19 cellular contexts compared by ENCODE assay signal in genomic region chr2:160512484-160512883, GRCh38.
"Had no signal": no experiment of that assay in that cellular context is flagged by ENCODE, and none has a peak within 500 bp of the region (broad histone marks: within the 10 kb centered on the region; RNA-seq: fewer than 3 reads in every experiment).

No MANE protein-coding gene starts in this region.

- H3K4me3 ChIP-seq: suprapubic skin, upper lobe of left lung had no signal

- H3K36me3 Mint-ChIP-seq: natural killer cell treated with Interleukin-12 subunit alpha and Interleukin-12 subunit beta and Interleukin-15 and Interleukin-18, amount 100 ng/mL, for 72 hours had no signal

- DNase-seq: activated CD4-positive, alpha-beta T cell treated with anti-CD3 and anti-CD28 coated beads for 1 hour; activated CD8-positive, alpha-beta memory T cell treated with anti-CD3 and anti-CD28 coated beads, Interleukin-2, amount 50 U/mL, for 48 hours; activated gamma-delta T cell treated with Interleukin-2 at 50 U/mL for 16 hours; activated naive CD8-positive, alpha-beta T cell treated with anti-CD3 and anti-CD28 coated beads, Interleukin-2, amount 10 ng/mL, durations not matched to agents 7 days and 5 days; activated T-cell treated with anti-CD3 and anti-CD28 coated beads, Interleukin-2, amount 50 U/mL, for 72 hours; anterior cingulate cortex; brain microvascular endothelial cell; cerebellar nuclear complex; effector memory CD4-positive, alpha-beta T cell; foreskin fibroblast; nucleus accumbens; posterior cingulate gyrus; retina; stimulated activated CD4-positive, alpha-beta T cell treated with anti-CD3 and anti-CD28 coated beads, Interleukin-4, amount 100 ng/mL, for 24 hours; stimulated activated naive CD4-positive, alpha-beta T cell treated with Interleukin-2 at 50 U/mL for 16 hours; upper lobe of left lung had no signal

- H3K27ac Mint-ChIP-seq: activated naive CD8-positive, alpha-beta T cell treated with anti-CD3 and anti-CD28 coated beads, Interleukin-2, amount 10 ng/mL, durations not matched to agents 7 days and 5 days; activated T-cell treated with anti-CD3 and anti-CD28 coated beads, Interleukin-2, amount 50 U/mL, for 72 hours; dendritic cell treated with granulocyte-macrophage colony-stimulating factor and Interleukin-4, amounts not matched to agents 40 ng/mL and 50 ng/mL, for 4 days; natural killer cell treated with Interleukin-12 subunit alpha and Interleukin-12 subunit beta and Interleukin-15 and Interleukin-18, amount 100 ng/mL, for 72 hours had no signal

- H3K27me3 ChIP-seq: brain microvascular endothelial cell, suprapubic skin, upper lobe of left lung had no signal

- ATAC-seq: activated T-cell treated with anti-CD3 and anti-CD28 coated beads, Interleukin-2, amount 50 U/mL, for 72 hours; natural killer cell treated with Interleukin-12 subunit alpha and Interleukin-12 subunit beta and Interleukin-15 and Interleukin-18, amount 100 ng/mL, for 72 hours had no signal

- H3K4me3 Mint-ChIP-seq: activated naive CD8-positive, alpha-beta T cell treated with anti-CD3 and anti-CD28 coated beads, Interleukin-2, amount 10 ng/mL, durations not matched to agents 7 days and 5 days; activated T-cell treated with anti-CD3 and anti-CD28 coated beads, Interleukin-2, amount 50 U/mL, for 72 hours; dendritic cell treated with granulocyte-macrophage colony-stimulating factor and Interleukin-4, amounts not matched to agents 40 ng/mL and 50 ng/mL, for 4 days; natural killer cell treated with Interleukin-12 subunit alpha and Interleukin-12 subunit beta and Interleukin-15 and Interleukin-18, amount 100 ng/mL, for 72 hours had no signal

- H3K27ac ChIP-seq: brain microvascular endothelial cell, suprapubic skin, upper lobe of left lung had no signal

- H3K27me3 Mint-ChIP-seq: activated naive CD8-positive, alpha-beta T cell treated with anti-CD3 and anti-CD28 coated beads, Interleukin-2, amount 10 ng/mL, durations not matched to agents 7 days and 5 days; dendritic cell treated with granulocyte-macrophage colony-stimulating factor and Interleukin-4, amounts not matched to agents 40 ng/mL and 50 ng/mL, for 4 days had no signal

- H3K36me3 ChIP-seq: brain microvascular endothelial cell, suprapubic skin, upper lobe of left lung had no signal

- H3K9me3 Mint-ChIP-seq: activated T-cell treated with anti-CD3 and anti-CD28 coated beads, Interleukin-2, amount 50 U/mL, for 72 hours; dendritic cell treated with granulocyte-macrophage colony-stimulating factor and Interleukin-4, amounts not matched to agents 40 ng/mL and 50 ng/mL, for 4 days; natural killer cell treated with Interleukin-12 subunit alpha and Interleukin-12 subunit beta and Interleukin-15 and Interleukin-18, amount 100 ng/mL, for 72 hours had no signal

- H3K4me1 ChIP-seq: upper lobe of left lung had no signal

- H3K9me3 ChIP-seq: suprapubic skin, upper lobe of left lung had no signal
